ENCODE assay signal across 9 cellular contexts in the genomic region with DNA sequence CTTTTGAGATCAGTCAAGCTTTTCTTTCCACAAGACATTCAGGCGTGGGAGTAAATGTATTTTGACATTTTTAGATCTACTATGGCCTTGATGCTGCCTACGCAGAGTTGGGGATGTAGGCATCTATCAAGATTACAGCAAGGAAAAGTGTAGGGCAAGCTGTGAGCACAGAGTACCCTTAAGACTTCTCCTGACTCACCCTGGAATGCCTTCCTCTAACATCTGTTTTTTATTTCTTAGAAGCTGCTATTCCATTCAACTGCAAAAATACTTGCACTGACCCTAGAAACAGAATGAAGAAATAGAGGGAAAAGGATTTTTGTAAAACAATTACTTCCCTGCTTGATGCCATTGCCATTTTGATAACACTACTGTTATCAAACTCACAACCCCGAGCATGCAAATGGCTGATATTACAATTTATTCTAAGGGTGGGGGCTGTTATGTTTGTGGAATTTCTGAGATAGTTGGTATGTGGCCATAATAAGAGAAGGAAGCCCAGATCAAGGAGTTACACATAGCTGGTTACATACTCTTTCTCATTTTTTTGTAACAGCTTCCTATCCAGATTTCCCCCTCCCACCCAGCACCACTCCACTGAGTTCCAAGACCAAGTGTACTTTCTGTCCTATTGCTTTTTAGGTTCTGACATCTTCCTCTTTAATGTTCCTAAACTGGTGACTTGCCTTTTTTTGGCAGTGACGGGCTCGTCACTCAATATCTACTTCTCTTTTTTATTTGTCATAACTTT. TPM values are rescaled to one million over a fixed set of nuclear protein-coding genes. Genes with fewer than 3 reads are reported as not detected.
DNase-seq lines count a peak whose midpoint lies in the region; ATAC-seq and TF ChIP-seq lines count a peak whose summit lies in the region.
"Had no signal": no experiment of that assay in that cellular context is flagged by ENCODE, and none has a peak within 500 bp of the region (broad histone marks: within the 10 kb centered on the region; RNA-seq: fewer than 3 reads in every experiment).

No MANE protein-coding gene starts in this region.

- H3K27me3 ChIP-seq in adipocyte (replicated peaks; ENCODE audit: control insufficient read depth, insufficient read depth, low read length) (no peaks in the 10 kb centered on the region), iPS-18a (ENCODE audit: control insufficient read depth, insufficient read depth, low read length) (peaks cover 13% of the 10 kb centered on the region), suprapubic skin (no peaks in the 10 kb centered on the region)

- in situ Hi-C loops in GM13976 (cut with MboI; ENCODE audit: low sequenced_read_pairs, unreplicated experiment): no loop called here

- no peaks in the 10 kb centered on the region for H3K36me3 ChIP-seq in adipocyte (ENCODE audit: control insufficient read depth, insufficient read depth, low read length, severe bottlenecking)
- no peaks in the 10 kb centered on the region for H3K36me3 ChIP-seq in iPS-18a (ENCODE audit: control insufficient read depth, low read depth, low read length)
- H3K36me3 ChIP-seq in suprapubic skin: no peaks in the 10 kb centered on the region

- H3K27ac ChIP-seq in iPS-18a (ENCODE audit: low read length) (no peak overlapping the region), suprapubic skin (peak overlapping the region; percentile 72)

- WGBS in suprapubic skin: 50% methylated on average over 5 of the region's 5 CpGs

- no peak for TF ChIP-seq CTCF in HFF-Myc (IDR thresholded peaks at IDR 0.05; ENCODE audit: low read depth, low read length, missing control alignments)
- TF ChIP-seq CTCF in suprapubic skin (IDR thresholded peaks at IDR 0.05): no peak
- no peak for TF ChIP-seq CTCF in GM13976 (IDR thresholded peaks at IDR 0.05; ENCODE audit: borderline replicate concordance, control extremely low read depth, extremely low read depth, insufficient read depth, missing control alignments)

- no peak for ATAC-seq in GM21367 (IDR thresholded peaks at IDR 0.05; ENCODE audit: unreplicated experiment)

- H3K4me3 ChIP-seq in HFF-Myc (replicated peaks; ENCODE audit: low read depth, low read length) (no peak overlapping the region), adipocyte (ENCODE audit: low read length) (peak overlapping the region; percentile 70), iPS-18a (ENCODE audit: low read length) (peak overlapping the region; percentile 29), suprapubic skin (no peak overlapping the region)

- H3K9me3 ChIP-seq in adipocyte (ENCODE audit: control insufficient read depth, low read length): no peaks in the 10 kb centered on the region
- no peaks in the 10 kb centered on the region for H3K9me3 ChIP-seq in iPS-18a (ENCODE audit: control insufficient read depth, low read depth, low read length)
- no peaks in the 10 kb centered on the region for H3K9me3 ChIP-seq in suprapubic skin

- no peak for TF ChIP-seq POLR2A in suprapubic skin (IDR thresholded peaks at IDR 0.05)

- H3K9ac ChIP-seq in adipocyte (ENCODE audit: low read length): peak overlapping the region; percentile 75
- no peak overlapping the region for H3K9ac ChIP-seq in iPS-18a (ENCODE audit: low read length)

- H3K4me1 ChIP-seq in adipocyte (ENCODE audit: control insufficient read depth, insufficient read depth, low read length): peaks cover 43% of the 10 kb centered on the region
- H3K4me1 ChIP-seq in iPS-18a (ENCODE audit: control insufficient read depth, low read depth, low read length): peaks cover 28% of the 10 kb centered on the region
- peaks cover 9% of the 10 kb centered on the region for H3K4me1 ChIP-seq in suprapubic skin

- DNase-seq in HFF-Myc (ENCODE audit: extremely low read depth, low read depth) (peak; percentile 77), adipocyte (ENCODE audit: low read depth) (peak; percentile 95), suprapubic skin (ENCODE audit: low spot score in 2 of 2) (no peak), GM13976 (ENCODE audit: low spot score) (no peak), cortex of kidney (lab: John Stamatoyannopoulos, UW) (no peak), NCI-H1092 treated with DMSO at 0.1 percent for 48 hours (lab: John Stamatoyannopoulos, UW) (no peak)
- DNase-seq: stimulated activated CD4-positive, alpha-beta T cell treated with anti-CD3 and anti-CD28 coated beads, Interleukin-15, amount 100 ng/mL, for 24 hours had no signal

- no peak for TF ChIP-seq EP300 in suprapubic skin (IDR thresholded peaks at IDR 0.05)

RNA-seq across cellular contexts. Expression of a gene that starts 5.9 kb away (rescaled TPM):
- 10 to 100 TPM; 11.6 to 51.9 (median 26.2) TPM for total RNA-seq in suprapubic skin

Comparison
In these comparisons a context has a peak if more than half of its experiments do, and no peak if none do; other contexts are left out.
1. DNase-seq: peak in HFF-Myc (single experiment) and adipocyte (single experiment); none in suprapubic skin (0 of 2), GM13976 (single experiment), cortex of kidney (single experiment) and NCI-H1092 treated with DMSO at 0.1 percent for 48 hours (single experiment).
2. H3K4me3 ChIP-seq: peak in adipocyte (single experiment) and iPS-18a (single experiment); none in HFF-Myc (single experiment) and suprapubic skin (single experiment).